ENCODE assay signal across 12 cellular contexts in genomic region chr12:124637163-124637562, GRCh38.
"Had no signal": no experiment of that assay in that cellular context is flagged by ENCODE, and none has a peak within 500 bp of the region (broad histone marks: within the 10 kb centered on the region; RNA-seq: fewer than 3 reads in every experiment).

No MANE protein-coding gene starts in this region.

- H3K36me3 ChIP-seq: cardiac muscle cell, left lung, pancreas, upper lobe of right lung had no signal

- ATAC-seq: activated T-helper 17 cell treated with anti-CD3 and anti-CD28 coated beads, Interleukin-2, amount 50 U/mL, for 72 hours; left lung; stimulated activated naive B cell treated with anti-CD40 and anti-IgM and Interleukin-4, amounts not matched to agents 10 μg/mL and 1 μg/mL and 100 μg/mL, for 72 hours; upper lobe of right lung; WTC11 had no signal

- DNase-seq: activated CD4-positive, alpha-beta T cell treated with anti-CD3 and anti-CD28 coated beads, Interleukin-2, amount 10 ng/mL, durations not matched to agents 7 days and 5 days; activated naive CD4-positive, alpha-beta T cell treated with anti-CD3 and anti-CD28 coated beads for 36 hours; activated T-cell treated with anti-CD3 and anti-CD28 coated beads for 4 hours; head of caudate nucleus; left lung; stimulated activated CD4-positive, alpha-beta T cell treated with anti-CD3 and anti-CD28 coated beads, Interleukin-2, amount 100 ng/mL, for 24 hours; stimulated activated naive B cell treated with anti-CD40 and anti-IgM and Interleukin-4, amounts not matched to agents 10 μg/mL and 1 μg/mL and 100 μg/mL, for 72 hours; upper lobe of right lung had no signal

- H3K4me1 ChIP-seq: pancreas had no signal

- H3K27me3 ChIP-seq: cardiac muscle cell, left lung, pancreas, upper lobe of right lung had no signal

- H3K4me3 ChIP-seq: cardiac muscle cell, left lung, pancreas, upper lobe of right lung had no signal

- H3K27ac ChIP-seq: cardiac muscle cell, pancreas, upper lobe of right lung had no signal

- H3K9me3 ChIP-seq: left lung, pancreas, upper lobe of right lung had no signal
